ENCODE assay signal across 25 cellular contexts in genomic region chr1:3593334-3593733, GRCh38. TPM values are rescaled to one million over a fixed set of nuclear protein-coding genes. Genes with fewer than 3 reads are reported as not detected.
DNase-seq lines count a peak whose midpoint lies in the region; ATAC-seq, FAIRE-seq and TF ChIP-seq lines count a peak whose summit lies in the region.
"Had no signal": no experiment of that assay in that cellular context is flagged by ENCODE, and none has a peak within 500 bp of the region (broad histone marks: within the 10 kb centered on the region; RNA-seq: fewer than 3 reads in every experiment).

No MANE protein-coding gene starts in this region.

- intact Hi-C loops in A673 (cut with micrococcal nuclease; ENCODE audit: unreplicated experiment) (no loop called here), GM12878 (cut with micrococcal nuclease; ENCODE audit: unreplicated experiment) (no loop called here)

- CTCF ChIA-PET in A673 (lab: Charles Lee) (no interaction called here), GM12878 (lab: Yijun Ruan, JAX) (interaction anchor here (0.7 to 1.2 kb wide), 2 partner anchors 21 to 27 kb away, joined by 3 read pairs; no protein-coding TSS in a partner anchor)

- H3K36me3 ChIP-seq in A673 (ENCODE audit: insufficient read depth, low read length, poor library complexity, severe bottlenecking): no peaks in the 10 kb centered on the region
- H3K36me3 ChIP-seq in H7 (replicated peaks; ENCODE audit: control insufficient read depth, insufficient read depth, low read length): no peaks in the 10 kb centered on the region
- no peaks in the 10 kb centered on the region for H3K36me3 ChIP-seq in GM12878 (ENCODE audit: control insufficient read depth in 2 of 2, insufficient read depth in 2 of 2, low read length in 1 of 2)
- H3K36me3 ChIP-seq in mesodermal cell (ENCODE audit: control insufficient read depth, insufficient read depth, low read length): no peaks in the 10 kb centered on the region

- in situ Hi-C loops in GM12878 (cut with MboI): no loop called here
- in situ Hi-C loops in GM13976 (cut with MboI; ENCODE audit: low sequenced_read_pairs, unreplicated experiment): no loop called here
- in situ Hi-C loops in G401 (cut with HindIII; ENCODE audit: low sequenced_read_pairs): no loop called here

- ATAC-seq in GM12878 (no peak), GM18907 (IDR thresholded peaks at IDR 0.05; ENCODE audit: unreplicated experiment) (no peak)
- ATAC-seq: PC-3 had no signal

- no peaks in the 10 kb centered on the region for H3K79me2 ChIP-seq in GM12878 (ENCODE audit: control insufficient read depth, insufficient read depth, low read length)

- no peaks in the 10 kb centered on the region for H3K9me3 ChIP-seq in A673 (ENCODE audit: low read depth, low read length, poor library complexity, severe bottlenecking)
- H3K9me3 ChIP-seq in GM12878 (replicated peaks; ENCODE audit: control insufficient read depth, insufficient read depth, low read length): no peaks in the 10 kb centered on the region
- H3K9me3 ChIP-seq in mesodermal cell (ENCODE audit: control insufficient read depth, low read length): no peaks in the 10 kb centered on the region
- H3K9me3 ChIP-seq: MG63, SK-N-SH had no signal

- H3K4me2 ChIP-seq in GM12878 (ENCODE audit: control insufficient read depth, insufficient read depth): no peak overlapping the region
- H3K4me2 ChIP-seq: SK-N-SH had no signal

- TF ChIP-seq RAD21 in GM12878 (IDR thresholded peaks at IDR 0.05; ENCODE audit: insufficient read depth, low read depth, low read length): no peak

- TF ChIP-seq EP300 in GM12878 (IDR thresholded peaks at IDR 0.05; ENCODE audit: borderline replicate concordance in 1 of 2, control insufficient read depth in 1 of 2, low read depth in 2 of 2, low read length in 2 of 2): no peak

- no TSS peak for BruUV-seq in A673 (replicated peaks; lab: Mats Ljungman, UMichigan)
- BruUV-seq in GM12878 (replicated peaks; lab: Mats Ljungman, UMichigan): no TSS peak

- WGBS in GM12878 (ENCODE audit: insufficient coverage, insufficient replicate concordance, low lambda C conversion rate, missing lambda C conversion rate): 0% methylated on average over 7 of the region's 17 CpGs
- 90 to 100% methylated on average over 2 to 10 of the region's 17 CpGs for WGBS in mesodermal cell (ENCODE audit: insufficient coverage in 2 of 2), 2 experiments

- no peak for TF ChIP-seq CTCF in A673 (conservative IDR thresholded peaks at IDR 0.05; ENCODE audit: low read depth, low read length)
- TF ChIP-seq CTCF in GM12878 (IDR thresholded peaks at IDR 0.05 in 2 of 3, conservative IDR thresholded peaks at IDR 0.05 in 1 of 3; ENCODE audit: control insufficient read depth in 2 of 3, extremely low read depth in 1 of 3, insufficient read depth in 1 of 3, low read depth in 3 of 3, low read length in 3 of 3): no peak
- no peak for TF ChIP-seq CTCF in GM13976 (IDR thresholded peaks at IDR 0.05; ENCODE audit: borderline replicate concordance, control extremely low read depth, extremely low read depth, insufficient read depth, missing control alignments)

- no peaks in the 10 kb centered on the region for H4K20me1 ChIP-seq in GM12878 (ENCODE audit: control insufficient read depth, insufficient read depth)

- POLR2A ChIA-PET in A673 (lab: Charles Lee; ENCODE audit: low non-redundant PET): no interaction called here
- POLR2A ChIA-PET in GM12878 (lab: Charles Lee): no interaction called here

- TF ChIP-seq POLR2A in GM12878 (IDR thresholded peaks at IDR 0.05; ENCODE audit: low read depth, low read length): no peak

- no peak for FAIRE-seq in GM12878 (lab: Jason Lieb, UNC)
- FAIRE-seq: D721Med, G401.6, GM19239, HTR-8/SVneo had no signal

- H3K4me1 ChIP-seq in A673 (ENCODE audit: insufficient read depth, low read length, poor library complexity, severe bottlenecking) (peaks cover 6% of the 10 kb centered on the region), GM12878 (ENCODE audit: control insufficient read depth, insufficient read depth, low read length) (0 out of 2 replicates have a peak, but pooled peaks cover 4% of the 10 kb centered on the region), mesodermal cell (ENCODE audit: control insufficient read depth, insufficient read depth, low read length, poor library complexity, severe bottlenecking) (peaks cover 14% of the 10 kb centered on the region)

- DNase-seq in A673 (ENCODE audit: low spot score) (peak; percentile 30), H7 (peak; percentile 77), GM12878 (ENCODE audit: low read depth, low spot score) (no peak), NCI-H69 (lab: John Stamatoyannopoulos, UW) (no peak), GM13976 (ENCODE audit: low spot score) (no peak), G401 (ENCODE audit: low spot score) (no peak)
- DNase-seq: 8988T; CD4-positive, alpha-beta T cell; MG63; NCI-H1048; NCI-H1417 treated with DMSO at 0.1 percent for 48 hours; NCI-H187 treated with DMSO at 0.1 percent for 48 hours; NCI-H2171 treated with DMSO at 0.1 percent for 48 hours; NCI-H524; NCI-H774; PC-3; SK-N-SH; SW 1271 had no signal

- RAD21 ChIA-PET in GM12878 (lab: Charles Lee; ENCODE audit: unreplicated experiment): no interaction called here

- SMC1A ChIA-PET in GM12878 (lab: Charles Lee; ENCODE audit: uncharacterized antibody, unreplicated experiment): interaction anchor here (0.9 to 1.4 kb wide), 2 partner anchors 21 to 28 kb away, joined by 3 read pairs; no protein-coding TSS in a partner anchor

- H3K4me3 ChIP-seq in A673 (ENCODE audit: low read depth, low read length, poor library complexity, severe bottlenecking) (no peak overlapping the region), H7 (ENCODE audit: insufficient read depth, low read depth, low read length) (no peak overlapping the region), GM12878 (no peak overlapping the region), mesodermal cell (ENCODE audit: extremely low read depth, insufficient read depth, low read length, poor library complexity, severe bottlenecking) (no peak overlapping the region)
- H3K4me3 ChIP-seq: MG63 had no signal

- no peak overlapping the region for H2AFZ ChIP-seq in GM12878 (ENCODE audit: control insufficient read depth, low read depth, low read length)

- peak overlapping the region; percentile 44 for H3K27ac ChIP-seq in A673 (ENCODE audit: low read depth, low read length, poor library complexity, severe bottlenecking)
- H3K27ac ChIP-seq in GM12878 (ENCODE audit: control insufficient read depth, insufficient read depth): no peak overlapping the region
- H3K27ac ChIP-seq in mesodermal cell (ENCODE audit: low read depth, low read length, severe bottlenecking): peak overlapping the region; percentile 49

- no peaks in the 10 kb centered on the region for H3K27me3 ChIP-seq in A673 (replicated peaks; ENCODE audit: insufficient read depth, low read depth, low read length, poor library complexity)
- no peaks in the 10 kb centered on the region for H3K27me3 ChIP-seq in H7 (ENCODE audit: control insufficient read depth, insufficient read depth, low read length)
- peaks cover 0 to 1% of the 10 kb centered on the region in 2 experiments; a peak in 2 of 4 replicates for H3K27me3 ChIP-seq in GM12878 (replicated peaks in 1 of 2; ENCODE audit: control insufficient read depth in 2 of 2, insufficient read depth in 2 of 2, low read length in 1 of 2)
- H3K27me3 ChIP-seq: MG63 had no signal

- no peak overlapping the region for H3K9ac ChIP-seq in GM12878 (ENCODE audit: control insufficient read depth, insufficient read depth, low read length)
- H3K9ac ChIP-seq: SK-N-SH had no signal

RNA-seq across cellular contexts. Expression of gene MEGF6, which starts 18.0 kb away (rescaled TPM):
- total RNA-seq in A673 (2021) (2.8 and 7.8 TPM in 2 replicates), GM12878 (2014; rRNA removed) (not detected in 2 replicates), GM12878 (2014; rRNA removed; fragmentation: Illumina TruSeq; extraction: Trizol) (not detected in 2 replicates), GM12878 (2021) (0.32 and 0.41 TPM in 2 replicates)
- total RNA-seq in H7 (2014; rRNA removed; shearing (Covaris generic)): 22.8 and 27.1 TPM in 2 replicates
- 23.2 and 27.8 TPM in 2 replicates for total RNA-seq in GM12878 (2013; cell fraction: nucleolus; rRNA removed)
- polyA plus RNA-seq in GM12878 (2011; ENCODE audit: low read depth): not detected
- polyA plus RNA-seq in GM12878 (2011; rRNA removed) (0.06 TPM in 1 of 2 replicates, not detected in the other), GM12878 (2014; fragmentation: Illumina TruSeq; extraction: Trizol) (not detected in 2 replicates), GM12878 (2014; fragmentation: Nextera tagmentation; extraction: Ambion mirVana) (not detected), GM12878 (2014; rRNA removed) (0.01 and 0.03 TPM in 2 replicates), GM12878 (2016; fragmentation: Nextera tagmentation; extraction: Ambion mirVana) (not detected)
- polyA plus RNA-seq in GM12878 (2011; cell fraction: cytosol; rRNA removed): 0.03 TPM in 2 replicates
- polyA plus RNA-seq in GM12878 (2011; cell fraction: nucleus; rRNA removed): 1.6 and 1.8 TPM in 2 replicates
- polyA plus RNA-seq in GM12878 (2012): 0.20 and 0.24 TPM in 2 replicates
- polyA minus RNA-seq in GM12878 (2011; rRNA and poly(A)+ RNA removed): 0.05 TPM in 1 of 2 replicates, not detected in the other
- 0.21 and 0.27 TPM in 2 replicates for polyA minus RNA-seq in GM12878 (2011; cell fraction: cytosol; rRNA and poly(A)+ RNA removed)
- polyA minus RNA-seq in GM12878 (2011; cell fraction: nucleus; rRNA and poly(A)+ RNA removed): 0.19 and 0.24 TPM in 2 replicates
- polyA plus RNA-seq in mesodermal cell (2013, experiment 1 of 2): 17.0 TPM
- 16.3 TPM for polyA plus RNA-seq in mesodermal cell (2013, experiment 2 of 2)
- total RNA-seq in G401 (2014; rRNA removed; shearing (Covaris generic)): 8.1 and 8.7 TPM in 2 replicates

RNA-seq across cellular contexts. Expression of gene TPRG1L, which starts 31.5 kb away (rescaled TPM):
- 13.4 and 13.7 TPM in 2 replicates for total RNA-seq in A673 (2021)
- 19.6 and 22.0 TPM in 2 replicates for total RNA-seq in H7 (2014; rRNA removed; shearing (Covaris generic))
- total RNA-seq in GM12878 (2013; cell fraction: nucleolus; rRNA removed): 3.6 and 3.8 TPM in 2 replicates
- 5.3 and 5.8 TPM in 2 replicates for total RNA-seq in GM12878 (2014; rRNA removed)
- 7.3 and 7.6 TPM in 2 replicates for total RNA-seq in GM12878 (2014; rRNA removed; fragmentation: Illumina TruSeq; extraction: Trizol)
- total RNA-seq in GM12878 (2021): 9.6 and 10.9 TPM in 2 replicates
- 11.2 TPM for polyA plus RNA-seq in GM12878 (2011; ENCODE audit: low read depth)
- 14.6 and 16.5 TPM in 2 replicates for polyA plus RNA-seq in GM12878 (2011; rRNA removed)
- 16.9 and 19.2 TPM in 2 replicates for polyA plus RNA-seq in GM12878 (2011; cell fraction: cytosol; rRNA removed)
- 5.5 and 7.1 TPM in 2 replicates for polyA plus RNA-seq in GM12878 (2011; cell fraction: nucleus; rRNA removed)
- polyA plus RNA-seq in GM12878 (2012): 15.3 TPM in 2 replicates
- polyA plus RNA-seq in GM12878 (2014; fragmentation: Illumina TruSeq; extraction: Trizol): 12.1 and 12.2 TPM in 2 replicates
- polyA plus RNA-seq in GM12878 (2014; fragmentation: Nextera tagmentation; extraction: Ambion mirVana): 1 to 10 TPM; 1.5 to 5.2 TPM
- 10.5 and 11.6 TPM in 2 replicates for polyA plus RNA-seq in GM12878 (2014; rRNA removed)
- polyA plus RNA-seq in GM12878 (2016; fragmentation: Nextera tagmentation; extraction: Ambion mirVana): 1 to 10 TPM; 6.9 to 8.3 TPM
- 9.4 and 14.6 TPM in 2 replicates for polyA minus RNA-seq in GM12878 (2011; rRNA and poly(A)+ RNA removed)
- 5.7 and 6.7 TPM in 2 replicates for polyA minus RNA-seq in GM12878 (2011; cell fraction: cytosol; rRNA and poly(A)+ RNA removed)
- polyA minus RNA-seq in GM12878 (2011; cell fraction: nucleus; rRNA and poly(A)+ RNA removed): 1.6 and 3.5 TPM in 2 replicates
- 31.7 TPM for polyA plus RNA-seq in mesodermal cell (2013, experiment 1 of 2)
- 26.3 TPM for polyA plus RNA-seq in mesodermal cell (2013, experiment 2 of 2)
- 19.2 and 21.7 TPM in 2 replicates for total RNA-seq in G401 (2014; rRNA removed; shearing (Covaris generic))

RNA-seq across cellular contexts. Expression of gene WRAP73, which starts 56.6 kb away (rescaled TPM):
- total RNA-seq in A673 (2021) (41.2 and 41.8 TPM in 2 replicates), GM12878 (2014; rRNA removed) (41.9 and 49.1 TPM in 2 replicates), GM12878 (2014; rRNA removed; fragmentation: Illumina TruSeq; extraction: Trizol) (22.8 and 23.8 TPM in 2 replicates), GM12878 (2021) (37.8 and 44.4 TPM in 2 replicates)
- total RNA-seq in H7 (2014; rRNA removed; shearing (Covaris generic)): 31.5 and 33.1 TPM in 2 replicates
- 44.4 and 44.8 TPM in 2 replicates for total RNA-seq in GM12878 (2013; cell fraction: nucleolus; rRNA removed)
- polyA plus RNA-seq in GM12878 (2011; ENCODE audit: low read depth): 10.6 TPM
- polyA plus RNA-seq in GM12878 (2011; rRNA removed) (28.7 and 49.1 TPM in 2 replicates), GM12878 (2014; fragmentation: Illumina TruSeq; extraction: Trizol) (13.8 and 46.8 TPM in 2 replicates), GM12878 (2014; fragmentation: Nextera tagmentation; extraction: Ambion mirVana) (1 to 10 TPM; 3.2 to 7.6 TPM), GM12878 (2014; rRNA removed) (65.8 and 72.6 TPM in 2 replicates), GM12878 (2016; fragmentation: Nextera tagmentation; extraction: Ambion mirVana) (10 to 100 TPM; 52.5 to 58.5 TPM)
- 63.6 and 87.5 TPM in 2 replicates for polyA plus RNA-seq in GM12878 (2011; cell fraction: cytosol; rRNA removed)
- 186 and 229 TPM in 2 replicates for polyA plus RNA-seq in GM12878 (2011; cell fraction: nucleus; rRNA removed)
- polyA plus RNA-seq in GM12878 (2012): 21.0 and 25.2 TPM in 2 replicates
- 22.7 and 36.0 TPM in 2 replicates for polyA minus RNA-seq in GM12878 (2011; rRNA and poly(A)+ RNA removed)
- polyA minus RNA-seq in GM12878 (2011; cell fraction: cytosol; rRNA and poly(A)+ RNA removed): 15.2 and 22.9 TPM in 2 replicates
- 34.2 and 49.2 TPM in 2 replicates for polyA minus RNA-seq in GM12878 (2011; cell fraction: nucleus; rRNA and poly(A)+ RNA removed)
- polyA plus RNA-seq in mesodermal cell (2013, experiment 1 of 2): 25.4 TPM
- 19.7 TPM for polyA plus RNA-seq in mesodermal cell (2013, experiment 2 of 2)
- 34.5 and 40.8 TPM in 2 replicates for total RNA-seq in G401 (2014; rRNA removed; shearing (Covaris generic))

RNA-seq across cellular contexts. Expression of gene TP73, which starts 59.0 kb away (rescaled TPM):
- total RNA-seq in A673 (2021) (10.0 and 12.3 TPM in 2 replicates), GM12878 (2014; rRNA removed) (18.6 and 20.4 TPM in 2 replicates), GM12878 (2014; rRNA removed; fragmentation: Illumina TruSeq; extraction: Trizol) (7.8 and 8.5 TPM in 2 replicates), GM12878 (2021) (49.6 and 54.2 TPM in 2 replicates)
- total RNA-seq in H7 (2014; rRNA removed; shearing (Covaris generic)): 0.55 and 1.6 TPM in 2 replicates
- total RNA-seq in GM12878 (2013; cell fraction: nucleolus; rRNA removed): 89.6 and 102 TPM in 2 replicates
- 5.6 TPM for polyA plus RNA-seq in GM12878 (2011; ENCODE audit: low read depth)
- polyA plus RNA-seq in GM12878 (2011; rRNA removed) (3.3 and 6.5 TPM in 2 replicates), GM12878 (2014; fragmentation: Illumina TruSeq; extraction: Trizol) (3.4 and 9.3 TPM in 2 replicates), GM12878 (2014; fragmentation: Nextera tagmentation; extraction: Ambion mirVana) (under 1 TPM; 0.08 to 0.22 TPM), GM12878 (2014; rRNA removed) (20.4 and 28.7 TPM in 2 replicates), GM12878 (2016; fragmentation: Nextera tagmentation; extraction: Ambion mirVana) (10 to 100 TPM; 24.8 to 29.4 TPM)
- 9.1 and 11.1 TPM in 2 replicates for polyA plus RNA-seq in GM12878 (2011; cell fraction: cytosol; rRNA removed)
- 63.3 and 74.6 TPM in 2 replicates for polyA plus RNA-seq in GM12878 (2011; cell fraction: nucleus; rRNA removed)
- 19.5 and 20.0 TPM in 2 replicates for polyA plus RNA-seq in GM12878 (2012)
- polyA minus RNA-seq in GM12878 (2011; rRNA and poly(A)+ RNA removed): 10.9 and 22.2 TPM in 2 replicates
- 13.4 and 15.6 TPM in 2 replicates for polyA minus RNA-seq in GM12878 (2011; cell fraction: cytosol; rRNA and poly(A)+ RNA removed)
- 23.7 and 49.5 TPM in 2 replicates for polyA minus RNA-seq in GM12878 (2011; cell fraction: nucleus; rRNA and poly(A)+ RNA removed)
- not detected for polyA plus RNA-seq in mesodermal cell (2013, experiment 1 of 2)
- 0.10 TPM for polyA plus RNA-seq in mesodermal cell (2013, experiment 2 of 2)
- total RNA-seq in G401 (2014; rRNA removed; shearing (Covaris generic)): 0.86 and 2.4 TPM in 2 replicates
- total RNA-seq: CD4-positive, alpha-beta T cell had no signal
- polyA plus RNA-seq: BJ had no signal

Comparison
In these comparisons a context has a peak if more than half of its experiments do, and no peak if none do; other contexts are left out.
1. DNase-seq: peak in A673 (single experiment) and H7 (single experiment); none in GM12878 (single experiment), NCI-H69 (single experiment), GM13976 (single experiment) and G401 (single experiment).